Comparison of ENCODE assay signal across 8 cellular contexts in the genomic region with DNA sequence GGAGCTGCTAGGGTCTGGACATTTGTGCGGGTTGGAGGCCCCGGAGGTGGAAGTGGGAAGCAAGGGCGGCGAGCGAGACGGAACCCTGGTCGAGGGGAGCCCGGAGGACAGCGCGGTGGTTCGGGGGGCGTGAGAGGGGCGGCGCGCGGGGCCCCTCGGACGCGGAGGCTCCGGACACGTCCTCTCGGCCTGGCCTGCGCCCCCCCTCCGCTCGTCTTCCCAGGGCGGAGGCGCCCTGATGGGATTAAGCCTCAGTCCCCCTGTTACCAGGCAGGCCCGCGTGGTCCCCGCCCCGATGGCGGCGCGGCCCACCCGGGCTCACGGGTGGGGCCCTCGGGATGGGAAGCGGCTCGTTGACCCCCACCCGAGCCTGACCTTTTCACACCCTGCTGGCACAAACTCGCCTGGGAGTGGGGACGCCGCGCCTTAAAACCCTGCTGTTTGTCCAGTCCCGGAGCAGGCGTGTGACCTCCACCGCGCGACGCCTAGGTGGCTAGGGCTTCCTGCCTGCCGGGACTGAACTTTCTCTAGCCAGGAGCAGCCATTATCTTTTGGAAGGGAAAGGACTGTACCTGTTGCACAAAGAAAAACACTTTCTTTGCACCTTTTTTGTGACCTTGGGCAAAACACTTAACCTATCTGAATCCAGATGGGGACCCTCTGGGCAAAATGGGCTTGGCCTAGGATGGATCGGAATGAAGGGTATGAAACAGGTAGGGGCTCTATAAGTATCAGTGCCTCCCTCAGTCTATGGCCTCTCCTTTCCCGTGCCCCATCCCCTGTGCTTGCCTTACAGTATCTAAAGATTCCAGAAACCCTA. TPM values are rescaled to one million over a fixed set of nuclear protein-coding genes. Genes with fewer than 3 reads are reported as not detected.
DNase-seq lines count a peak whose midpoint lies in the region; ATAC-seq, FAIRE-seq and TF ChIP-seq lines count a peak whose summit lies in the region.

No MANE protein-coding gene starts in this region.

- intact Hi-C loops in activated CD4-positive, alpha-beta T cell treated with anti-CD3 and anti-CD28 coated beads for 36 hours (cut with DNase I, micrococcal nuclease): loop anchor here (2.0 kb wide), 2 partner anchors 41 to 495 kb away; no protein-coding TSS in a partner anchor
- intact Hi-C loops in thyroid gland (cut with DNase I): loop anchor here (5.0 kb wide), 1 partner anchor 74 kb away; no protein-coding TSS in a partner anchor

- TF ChIP-seq RAD21 in liver (IDR thresholded peaks at IDR 0.05): no peak

- WGBS in liver: 3% methylated on average over 53 of the region's 53 CpGs
- 3 to 8% methylated on average over 13 to 50 of the region's 53 CpGs for WGBS in thyroid gland, 2 donors

- peaks cover 41% of the 10 kb centered on the region for H3K27me3 Mint-ChIP-seq in activated CD4-positive, alpha-beta T cell treated with anti-CD3 and anti-CD28 coated beads for 36 hours

- POLR2A ChIA-PET in activated CD4-positive, alpha-beta T cell treated with anti-CD3 and anti-CD28 coated beads for 36 hours (lab: Charles Lee): no interaction called here
- POLR2A ChIA-PET in GM10248 (lab: Yijun Ruan, JAX): no interaction called here

- no peaks in the 10 kb centered on the region for H3K9me3 Mint-ChIP-seq in activated CD4-positive, alpha-beta T cell treated with anti-CD3 and anti-CD28 coated beads for 36 hours (ENCODE audit: low read depth)

- no peaks in the 10 kb centered on the region for H3K36me3 Mint-ChIP-seq in activated CD4-positive, alpha-beta T cell treated with anti-CD3 and anti-CD28 coated beads for 36 hours (ENCODE audit: low read depth)

- no peak for ATAC-seq in activated CD4-positive, alpha-beta T cell treated with anti-CD3 and anti-CD28 coated beads for 36 hours
- ATAC-seq in HG03565 (IDR thresholded peaks at IDR 0.05; ENCODE audit: unreplicated experiment) (no peak), HG03135 (IDR thresholded peaks at IDR 0.05; ENCODE audit: unreplicated experiment) (no peak)

- DNase-seq in activated CD4-positive, alpha-beta T cell treated with anti-CD3 and anti-CD28 coated beads for 36 hours: peak; percentile 11
- no peak for DNase-seq in activated CD4-positive, alpha-beta T cell treated with anti-CD3 and anti-CD28 coated beads, Interleukin-2, amount 50 U/mL, for 48 hours
- no peak for DNase-seq in bronchial epithelial cell (ENCODE audit: low read depth)
- DNase-seq in thyroid gland: peak; percentile 59 to 63
- no peak for DNase-seq in GM10248 (ENCODE audit: extremely low spot score)

- CTCF ChIA-PET in activated CD4-positive, alpha-beta T cell treated with anti-CD3 and anti-CD28 coated beads for 36 hours (lab: Charles Lee): interaction anchor here (0.5 to 9.5 kb wide), 5 partner anchors 13 to 145 kb away, joined by 3 to 79 read pairs (median 3); no protein-coding TSS in a partner anchor
- CTCF ChIA-PET in GM10248 (lab: Yijun Ruan, JAX): interaction anchor here (2.0 to 2.1 kb wide), 2 partner anchors 9 to 96 kb away, joined by 5 to 7 read pairs; no protein-coding TSS in a partner anchor

- no peak overlapping the region for H3K27ac Mint-ChIP-seq in activated CD4-positive, alpha-beta T cell treated with anti-CD3 and anti-CD28 coated beads for 36 hours

- no peak for FAIRE-seq in bronchial epithelial cell (lab: Jason Lieb, UNC)

- H3K4me3 ChIP-seq in bronchial epithelial cell (ENCODE audit: low read depth, low read length) (peak overlapping the region; percentile 71), liver (ENCODE audit: low read depth in 1 of 3, low read length in 3 of 3) (peak overlapping the region; percentile 75 to 92 (median 82)), thyroid gland (replicated peaks in 1 of 3) (peak overlapping the region; percentile 69 to 84 (median 73))

- TF ChIP-seq POLR2A in thyroid gland (IDR thresholded peaks at IDR 0.05): no peak

- no peak for TF ChIP-seq CTCF in bronchial epithelial cell (IDR thresholded peaks at IDR 0.05; ENCODE audit: insufficient read depth, low read length, severe bottlenecking)
- TF ChIP-seq CTCF in liver (IDR thresholded peaks at IDR 0.05; ENCODE audit: low read depth, low read length, missing input control): no peak
- TF ChIP-seq CTCF in thyroid gland (IDR thresholded peaks at IDR 0.05): no peak
- TF ChIP-seq CTCF in GM10248 (IDR thresholded peaks at IDR 0.05; ENCODE audit: control extremely low read depth, extremely low read depth, low read depth, missing control alignments): no peak

- no peaks in the 10 kb centered on the region for H3K9me3 ChIP-seq in liver (ENCODE audit: control insufficient read depth in 4 of 4, low read length in 3 of 4)
- no peaks in the 10 kb centered on the region for H3K9me3 ChIP-seq in thyroid gland

- H3K36me3 ChIP-seq in bronchial epithelial cell (ENCODE audit: control insufficient read depth, insufficient read depth, low read length): peaks cover 1% of the 10 kb centered on the region
- no peaks in the 10 kb centered on the region for H3K36me3 ChIP-seq in liver (ENCODE audit: control insufficient read depth in 4 of 4, insufficient read depth in 3 of 4, low read depth in 1 of 4, low read length in 3 of 4)
- H3K36me3 ChIP-seq in thyroid gland: no peaks in the 10 kb centered on the region

- peak overlapping the region; percentile 74 to 90 for H3K27ac ChIP-seq in liver (ENCODE audit: low read depth in 1 of 2, low read length in 2 of 2)
- H3K27ac ChIP-seq in thyroid gland: peak overlapping the region; percentile 78 to 94 (median 84)

- H3K27me3 ChIP-seq in bronchial epithelial cell (ENCODE audit: control insufficient read depth, insufficient read depth, low read length) (no peaks in the 10 kb centered on the region), liver (ENCODE audit: control insufficient read depth in 4 of 4, insufficient read depth in 4 of 4, low read length in 3 of 4) (no peaks in the 10 kb centered on the region), thyroid gland (no peaks in the 10 kb centered on the region)

- peak overlapping the region; percentile 27 for H3K4me3 Mint-ChIP-seq in activated CD4-positive, alpha-beta T cell treated with anti-CD3 and anti-CD28 coated beads for 36 hours

- H3K4me1 Mint-ChIP-seq in activated CD4-positive, alpha-beta T cell treated with anti-CD3 and anti-CD28 coated beads for 36 hours: peaks cover 10% of the 10 kb centered on the region

- H3K4me1 ChIP-seq in liver (ENCODE audit: control insufficient read depth in 4 of 4, insufficient read depth in 4 of 4, low read length in 3 of 4) (peaks cover 7 to 31% (median 18%) of the 10 kb centered on the region in 4 donors), thyroid gland (peaks cover 14 to 33% of the 10 kb centered on the region in 2 donors)

- H3K9ac ChIP-seq in liver (ENCODE audit: low read depth in 1 of 2, low read length in 2 of 2): peak overlapping the region; percentile 36 to 58

TF ChIP-seq in liver, 16 proteins besides CTCF, POLR2A, EP300 and RAD21:
- TF ChIP-seq FOXA1 (IDR thresholded peaks at IDR 0.05) (no peak), JUND (IDR thresholded peaks at IDR 0.05) (no peak), YY1 (IDR thresholded peaks at IDR 0.05) (peak; percentile 35), GABPA (IDR thresholded peaks at IDR 0.05 in 1 of 2, conservative IDR thresholded peaks at IDR 0.05 in 1 of 2) (no peak), NR2F2 (IDR thresholded peaks at IDR 0.05) (peak; percentile 38), SP1 (IDR thresholded peaks at IDR 0.05) (no peak)

RNA-seq across cellular contexts. Expression of gene KIAA1671, which starts 1.0 kb away (rescaled TPM):
- total RNA-seq in activated CD4-positive, alpha-beta T cell treated with anti-CD3 and anti-CD28 coated beads for 36 hours: 10 to 100 TPM; 12.3 to 14.0 TPM
- total RNA-seq in bronchial epithelial cell: 14.7 and 24.2 TPM in 2 replicates
- 10 to 100 TPM; 10.7 to 35.9 TPM for total RNA-seq in liver
- polyA plus RNA-seq in liver: 10 to 100 TPM in 1 of 2 donors, 1 to 10 TPM in 1; 8.7 to 27.5 TPM
- total RNA-seq in thyroid gland: 100 to 1,000 TPM in 1 of 4 donors, 10 to 100 TPM in 3; 63.2 to 111 (median 79.7) TPM

RNA-seq across cellular contexts. Expression of gene LHFPL7, which starts 7.0 kb away (rescaled TPM):
- not detected for total RNA-seq in activated CD4-positive, alpha-beta T cell treated with anti-CD3 and anti-CD28 coated beads for 36 hours
- total RNA-seq in bronchial epithelial cell: not detected in 2 replicates
- not detected for total RNA-seq in liver
- polyA plus RNA-seq in liver: not detected
- not detected for total RNA-seq in thyroid gland

Comparison
In these comparisons a context has a peak if more than half of its experiments do, and no peak if none do; other contexts are left out.
1. DNase-seq: peak in activated CD4-positive, alpha-beta T cell treated with anti-CD3 and anti-CD28 coated beads for 36 hours (single experiment) and thyroid gland (2 of 2); none in activated CD4-positive, alpha-beta T cell treated with anti-CD3 and anti-CD28 coated beads, Interleukin-2, amount 50 U/mL, for 48 hours (0 of 2), bronchial epithelial cell (single experiment) and GM10248 (single experiment).
2. Peak in every context shown above with its lines, with median percentiles within 50 percentile points of each other: H3K4me3 ChIP-seq.